In the genomic region with DNA sequence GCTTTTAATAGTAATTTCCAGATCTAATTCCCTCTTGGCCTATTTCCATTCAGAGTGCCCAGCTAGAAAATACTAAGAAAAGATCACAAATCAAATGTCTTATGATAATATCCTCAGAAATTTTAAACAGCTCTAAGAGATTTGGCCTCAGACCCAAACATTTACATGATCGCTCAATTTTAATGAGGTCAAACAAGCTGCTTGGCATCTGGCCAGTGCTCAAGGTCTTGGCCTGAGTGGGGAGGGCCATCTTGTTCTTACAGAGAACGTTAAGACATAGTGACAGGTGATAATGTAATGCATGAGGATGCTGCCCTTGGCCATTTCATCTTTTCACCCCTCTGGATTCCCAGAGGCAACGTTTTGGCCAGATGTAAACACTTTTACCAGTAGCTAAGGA, we compare ENCODE assay signal across 16 cellular contexts.
A peak's percentile ranks its signal among the peaks of the same experiment; 100 is the strongest.
DNase-seq lines count a peak whose midpoint lies in the region; TF ChIP-seq lines count a peak whose summit lies in the region.
"Had no signal": no experiment of that assay in that cellular context is flagged by ENCODE, and none has a peak within 500 bp of the region (broad histone marks: within the 10 kb centered on the region; RNA-seq: fewer than 3 reads in every experiment).

No MANE protein-coding gene starts in this region.

- no peak for TF ChIP-seq EP300 in sigmoid colon (IDR thresholded peaks at IDR 0.05)

- no peak overlapping the region for H2AFZ ChIP-seq in hepatocyte
- H2AFZ ChIP-seq: parathyroid adenoma had no signal

- no peak overlapping the region for H3K4me2 ChIP-seq in hepatocyte

- H3K4me3 ChIP-seq in hepatocyte (no peak overlapping the region), sigmoid colon (no peak overlapping the region), H7 (ENCODE audit: insufficient read depth, low read depth, low read length) (no peak overlapping the region)
- H3K4me3 ChIP-seq: suprapubic skin had no signal

- H3K9me3 ChIP-seq in hepatocyte (ENCODE audit: low read depth) (no peaks in the 10 kb centered on the region), sigmoid colon (no peaks in the 10 kb centered on the region)
- H3K9me3 ChIP-seq: suprapubic skin had no signal

- H3K36me3 ChIP-seq in hepatocyte (replicated peaks; ENCODE audit: insufficient read depth, low read depth), result no peaks in the 10 kb centered on the region
- no peaks in the 10 kb centered on the region for H3K36me3 ChIP-seq in sigmoid colon
- no peaks in the 10 kb centered on the region for H3K36me3 ChIP-seq in H7 (replicated peaks; ENCODE audit: control insufficient read depth, insufficient read depth, low read length)
- H3K36me3 ChIP-seq: suprapubic skin had no signal

- no peaks in the 10 kb centered on the region for H3K9me2 ChIP-seq in hepatocyte (replicated peaks; ENCODE audit: insufficient read depth)

- TF ChIP-seq CTCF in hepatocyte (IDR thresholded peaks at IDR 0.05; ENCODE audit: poor library complexity) (no peak), sigmoid colon (IDR thresholded peaks at IDR 0.05) (no peak)

- H4K20me1 ChIP-seq in hepatocyte (ENCODE audit: insufficient read depth, poor library complexity, severe bottlenecking), result no peaks in the 10 kb centered on the region

- H3K27me3 ChIP-seq in hepatocyte (no peaks in the 10 kb centered on the region), sigmoid colon (no peaks in the 10 kb centered on the region), H7 (ENCODE audit: control insufficient read depth, insufficient read depth, low read length) (no peaks in the 10 kb centered on the region; the same call in 1 of the 2 replicates)
- H3K27me3 ChIP-seq: suprapubic skin had no signal

- H3K4me1 ChIP-seq in hepatocyte (ENCODE audit: insufficient read depth) (peaks cover 5% of the 10 kb centered on the region), sigmoid colon (peaks cover 0 to 17% (median 14%) of the 10 kb centered on the region in 4 donors)
- H3K4me1 ChIP-seq: parathyroid adenoma had no signal

- H3K27ac ChIP-seq in hepatocyte (no peak overlapping the region), sigmoid colon (no peak overlapping the region)
- H3K27ac ChIP-seq: parathyroid adenoma, suprapubic skin had no signal

- no peaks in the 10 kb centered on the region for H3K79me2 ChIP-seq in hepatocyte
- H3K79me2 ChIP-seq: parathyroid adenoma had no signal

- 45% methylated on average over 3 of the region's 3 CpGs for WGBS in hepatocyte (ENCODE audit: low lambda C conversion rate, missing lambda C conversion rate)
- 38 to 49% methylated on average over 3 of the region's 3 CpGs for WGBS in sigmoid colon, 2 donors

- peak; percentile 37 for DNase-seq in NCI-H2196 (lab: John Stamatoyannopoulos, UW; ENCODE audit: unreplicated experiment)
- no peak for DNase-seq in NCI-H2196 treated with DMSO at 0.1 percent for 48 hours (lab: John Stamatoyannopoulos, UW; ENCODE audit: unreplicated experiment)
- DNase-seq in SK-N-DZ (ENCODE audit: low spot score), result peak; percentile 15
- peak; percentile 6 for DNase-seq in hepatocyte (ENCODE audit: low spot score)
- DNase-seq in sigmoid colon, result peak; percentile 69
- DNase-seq in stimulated activated CD4-positive, alpha-beta T cell treated with anti-CD3 and anti-CD28 coated beads, Interleukin-2, amount 100 ng/mL, for 48 hours, result no peak
- DNase-seq in H7, result no peak
- no peak for DNase-seq in NCI-H187 treated with DMSO at 0.1 percent for 48 hours (lab: John Stamatoyannopoulos, UW)
- DNase-seq: activated naive CD4-positive, alpha-beta T cell treated with anti-CD3 and anti-CD28 coated beads, Interleukin-2, amount 50 U/mL, for 16 hours; CD4-positive, alpha-beta T cell; effector memory CD4-positive, alpha-beta T cell; KG1; NCI-H1694; NCI-H774 had no signal

- no peak for TF ChIP-seq POLR2A in sigmoid colon (IDR thresholded peaks at IDR 0.05)

- intact Hi-C loops in sigmoid colon (cut with DNase I), result no loop called here

Comparison
In these comparisons a context has a peak if more than half of its experiments do, and no peak if none do; other contexts are left out.
1. DNase-seq: peak in NCI-H2196 (single experiment), SK-N-DZ (single experiment), hepatocyte (single experiment) and sigmoid colon (single experiment); none in NCI-H2196 treated with DMSO at 0.1 percent for 48 hours (single experiment), stimulated activated CD4-positive, alpha-beta T cell treated with anti-CD3 and anti-CD28 coated beads, Interleukin-2, amount 100 ng/mL, for 48 hours (0 of 2), H7 (single experiment) and NCI-H187 treated with DMSO at 0.1 percent for 48 hours (single experiment).